ENCODE assay signal across 8 cellular contexts in genomic region chr17:7842380-7842949, GRCh38. TPM values are rescaled to one million over a fixed set of nuclear protein-coding genes. Genes with fewer than 3 reads are reported as not detected.
DNase-seq lines count a peak whose midpoint lies in the region; ATAC-seq and TF ChIP-seq lines count a peak whose summit lies in the region.

No MANE protein-coding gene starts in this region.

- H3K4me3 ChIP-seq in gastrocnemius medialis = peak overlapping the region; percentile 80 to 96 (median 88)

- in situ Hi-C loops in gastrocnemius medialis (cut with MboI; ENCODE audit: low sequenced_read_pairs in 4 of 4) = loop anchor here in 1 of 4 donors (5.0 kb wide), 1 partner anchor 310 kb away; the partner anchor contains the start of gene PER1

- peak; percentile 50 for DNase-seq in DMS79 (lab: John Stamatoyannopoulos, UW)
- DNase-seq in DMS79 treated with DMSO at 0.1 percent for 48 hours (lab: John Stamatoyannopoulos, UW) = no peak
- DNase-seq in T-helper 1 cell = peak; percentile 81 to 96 (median 95)
- DNase-seq in hippocampal formation (lab: John Stamatoyannopoulos, UW) = peak; percentile 41 to 77
- DNase-seq in gastrocnemius medialis = peak; percentile 58 to 83
- DNase-seq in COR-L47 (lab: John Stamatoyannopoulos, UW) = no peak

- no peak for TF ChIP-seq CTCF in gastrocnemius medialis (IDR thresholded peaks at IDR 0.05 in 4 of 5, conservative IDR thresholded peaks at IDR 0.05 in 1 of 5)

- peak; percentile 28 for ATAC-seq in HG03280 (IDR thresholded peaks at IDR 0.05; ENCODE audit: unreplicated experiment)
- ATAC-seq in gastrocnemius medialis = peak; percentile 28 to 31

- no peaks in the 10 kb centered on the region for H3K9me3 ChIP-seq in gastrocnemius medialis

- no peaks in the 10 kb centered on the region for H3K27me3 ChIP-seq in gastrocnemius medialis

- peak overlapping the region; percentile 60 for H3K27ac ChIP-seq in angular gyrus (ENCODE audit: low read depth, low read length)
- H3K27ac ChIP-seq in gastrocnemius medialis = peak overlapping the region; percentile 97 to 100 (median 100)

- intact Hi-C loops in gastrocnemius medialis (cut with DNase I; ENCODE audit: low total_unique reads) = loop anchor here (5.0 to 10.0 kb wide), 5 partner anchors 280 to 605 kb away; partner anchors contain the start of genes EIF5A, KRABD2, PER1 and PHF23

- TF ChIP-seq POLR2A in gastrocnemius medialis (IDR thresholded peaks at IDR 0.05) = no peak

- peaks cover 46 to 51% of the 10 kb centered on the region in 2 donors for H3K4me1 ChIP-seq in gastrocnemius medialis

- peaks cover 0 to 18% of the 10 kb centered on the region in 2 donors for H3K36me3 ChIP-seq in gastrocnemius medialis

RNA-seq across cellular contexts. Expression of gene KDM6B, which starts 8.4 kb away (rescaled TPM):
- 1 to 10 TPM; 1.9 to 8.2 (median 4.4) TPM for total RNA-seq in gastrocnemius medialis

RNA-seq across cellular contexts. Expression of gene TMEM88, which starts 12.4 kb away (rescaled TPM):
- total RNA-seq in gastrocnemius medialis = 10 to 100 TPM; 18.8 to 56.8 (median 27.9) TPM

RNA-seq across cellular contexts. Expression of gene NAA38, which starts 14.9 kb away (rescaled TPM):
- 100 to 1,000 TPM in 2 of 4 donors, 10 to 100 TPM in 2; 57.4 to 133 (median 96.6) TPM for total RNA-seq in gastrocnemius medialis

RNA-seq across cellular contexts. Expression of gene CYB5D1, which starts 15.3 kb away (rescaled TPM):
- total RNA-seq in gastrocnemius medialis = 10 to 100 TPM in 2 of 4 donors, 1 to 10 TPM in 2; 4.1 to 14.7 (median 9.0) TPM

RNA-seq across cellular contexts. Expression of gene CHD3, which starts 46.1 kb away (rescaled TPM):
- total RNA-seq in gastrocnemius medialis = 1 to 10 TPM; 5.4 to 7.7 (median 6.0) TPM

Comparison
In these comparisons a context has a peak if more than half of its experiments do, and no peak if none do; other contexts are left out.
1. DNase-seq: peak in DMS79 (single experiment), T-helper 1 cell (5 of 5), hippocampal formation (2 of 2) and gastrocnemius medialis (2 of 2); none in DMS79 treated with DMSO at 0.1 percent for 48 hours (single experiment) and COR-L47 (single experiment).